Comparison of ENCODE assay signal across 21 cellular contexts in genomic region chr19:55614711-55615552, GRCh38.
"Had no signal": no experiment of that assay in that cellular context is flagged by ENCODE, and none has a peak within 500 bp of the region (broad histone marks: within the 10 kb centered on the region; RNA-seq: fewer than 3 reads in every experiment).

No MANE protein-coding gene starts in this region.

- FAIRE-seq: HepG2, RCC 7860 had no signal

- ATAC-seq: HepG2 had no signal

- H3K4me3 Mint-ChIP-seq: IgD-negative memory B cell had no signal

- H3K27me3 ChIP-seq: SJSA1 had no signal

- H3K27me3 Mint-ChIP-seq: IgD-negative memory B cell had no signal

- H3K9me3 ChIP-seq: SJSA1 had no signal

- H3K27ac Mint-ChIP-seq: IgD-negative memory B cell had no signal

- H3K9me3 Mint-ChIP-seq: IgD-negative memory B cell had no signal

- DNase-seq: KBM-7, NCI-H1092, NCI-H1105 treated with DMSO at 0.1 percent for 48 hours, NCI-H1417 treated with DMSO at 0.1 percent for 48 hours, NCI-H146, NCI-H1694 treated with DMSO at 0.1 percent for 48 hours, NCI-H1930, NCI-H2081, NCI-H2107, NCI-H2227 treated with DMSO at 0.1 percent for 48 hours, NCI-H524, NCI-H526 treated with DMSO at 0.1 percent for 48 hours, NCI-H774, Right ventricle myocardium superior, RPMI8226, SIG-M5 had no signal

- H3K27ac ChIP-seq: SJSA1, SK-N-MC had no signal

- H3K4me3 ChIP-seq: SJSA1, SK-N-MC had no signal

- H3K4me1 ChIP-seq: SJSA1 had no signal
